8 cellular contexts compared by ENCODE assay signal in genomic region chr7:49791089-49791741, GRCh38. TPM values are rescaled to one million over a fixed set of nuclear protein-coding genes. Genes with fewer than 3 reads are reported as not detected.
DNase-seq lines count a peak whose midpoint lies in the region; ATAC-seq, FAIRE-seq and TF ChIP-seq lines count a peak whose summit lies in the region.

No MANE protein-coding gene starts in this region.

- H3K9me3 ChIP-seq in heart right ventricle, result no peaks in the 10 kb centered on the region

- POLR2A ChIA-PET in activated CD8-positive, alpha-beta T cell treated with anti-CD3 and anti-CD28 coated beads for 36 hours (lab: Charles Lee), result no interaction called here
- POLR2A ChIA-PET in activated CD8-positive, alpha-beta T cell treated with anti-CD3 and anti-CD28 coated beads, Interleukin-2, amount 10 ng/mL, durations not matched to agents 7 days and 5 days (lab: Charles Lee), result no interaction called here
- POLR2A ChIA-PET in naive thymus-derived CD8-positive, alpha-beta T cell (lab: Charles Lee), result no interaction called here

- no peak for TF ChIP-seq CTCF in activated CD8-positive, alpha-beta T cell treated with anti-CD3 and anti-CD28 coated beads for 36 hours (IDR thresholded peaks at IDR 0.05)
- TF ChIP-seq CTCF in heart right ventricle (IDR thresholded peaks at IDR 0.05), result peak; percentile 13 to 69 (median 51)

- H3K9me3 Mint-ChIP-seq in activated CD8-positive, alpha-beta T cell treated with anti-CD3 and anti-CD28 coated beads for 36 hours, result peaks cover 3% of the 10 kb centered on the region
- H3K9me3 Mint-ChIP-seq in activated CD8-positive, alpha-beta T cell treated with anti-CD3 and anti-CD28 coated beads, Interleukin-2, amount 10 ng/mL, durations not matched to agents 7 days and 5 days (ENCODE audit: insufficient read depth), result no peaks in the 10 kb centered on the region
- peaks cover 0 to 15% (median 0%) of the 10 kb centered on the region in 9 donors for H3K9me3 Mint-ChIP-seq in naive thymus-derived CD8-positive, alpha-beta T cell

- intact Hi-C loops in activated CD8-positive, alpha-beta T cell treated with anti-CD3 and anti-CD28 coated beads for 36 hours (cut with micrococcal nuclease), result no loop called here
- intact Hi-C loops in heart right ventricle (cut with DNase I), result loop anchor here in 7 of 10 donors (2.0 to 10.0 kb wide), 6 partner anchors 54 to 786 kb away; no protein-coding TSS in a partner anchor

- H3K36me3 ChIP-seq in heart right ventricle, result no peaks in the 10 kb centered on the region

- no peak overlapping the region for H3K4me3 ChIP-seq in heart right ventricle

- H3K36me3 Mint-ChIP-seq in activated CD8-positive, alpha-beta T cell treated with anti-CD3 and anti-CD28 coated beads for 36 hours (ENCODE audit: low read depth), result no peaks in the 10 kb centered on the region
- no peaks in the 10 kb centered on the region for H3K36me3 Mint-ChIP-seq in activated CD8-positive, alpha-beta T cell treated with anti-CD3 and anti-CD28 coated beads, Interleukin-2, amount 10 ng/mL, durations not matched to agents 7 days and 5 days (ENCODE audit: low read depth)
- H3K36me3 Mint-ChIP-seq in naive thymus-derived CD8-positive, alpha-beta T cell, result no peaks in the 10 kb centered on the region

- no peak for FAIRE-seq in urothelium cell line (lab: Jason Lieb, UNC)

- H3K27me3 ChIP-seq in heart right ventricle, result no peaks in the 10 kb centered on the region

- H3K27me3 Mint-ChIP-seq in activated CD8-positive, alpha-beta T cell treated with anti-CD3 and anti-CD28 coated beads for 36 hours, result no peaks in the 10 kb centered on the region
- no peaks in the 10 kb centered on the region for H3K27me3 Mint-ChIP-seq in activated CD8-positive, alpha-beta T cell treated with anti-CD3 and anti-CD28 coated beads, Interleukin-2, amount 10 ng/mL, durations not matched to agents 7 days and 5 days (ENCODE audit: low read depth)
- peaks cover 2 to 34% (median 8%) of the 10 kb centered on the region in 5 donors for H3K27me3 Mint-ChIP-seq in naive thymus-derived CD8-positive, alpha-beta T cell

- CTCF ChIA-PET in activated CD8-positive, alpha-beta T cell treated with anti-CD3 and anti-CD28 coated beads for 36 hours (lab: Charles Lee), result no interaction called here
- CTCF ChIA-PET in activated CD8-positive, alpha-beta T cell treated with anti-CD3 and anti-CD28 coated beads, Interleukin-2, amount 10 ng/mL, durations not matched to agents 7 days and 5 days (lab: Charles Lee), result no interaction called here

- H3K27ac Mint-ChIP-seq in activated CD8-positive, alpha-beta T cell treated with anti-CD3 and anti-CD28 coated beads for 36 hours, result no peak overlapping the region
- H3K27ac Mint-ChIP-seq in activated CD8-positive, alpha-beta T cell treated with anti-CD3 and anti-CD28 coated beads, Interleukin-2, amount 10 ng/mL, durations not matched to agents 7 days and 5 days, result no peak overlapping the region
- H3K27ac Mint-ChIP-seq in naive thymus-derived CD8-positive, alpha-beta T cell, result no peak overlapping the region

- WGBS in heart right ventricle, 2 donors, result 14 to 16% methylated on average over 7 of the region's 7 CpGs

- H3K4me1 Mint-ChIP-seq in activated CD8-positive, alpha-beta T cell treated with anti-CD3 and anti-CD28 coated beads for 36 hours (ENCODE audit: low read depth), result no peaks in the 10 kb centered on the region
- H3K4me1 Mint-ChIP-seq in activated CD8-positive, alpha-beta T cell treated with anti-CD3 and anti-CD28 coated beads, Interleukin-2, amount 10 ng/mL, durations not matched to agents 7 days and 5 days (ENCODE audit: low read depth), result no peaks in the 10 kb centered on the region
- no peaks in the 10 kb centered on the region for H3K4me1 Mint-ChIP-seq in naive thymus-derived CD8-positive, alpha-beta T cell

- ATAC-seq in activated CD8-positive, alpha-beta T cell treated with anti-CD3 and anti-CD28 coated beads for 36 hours, result peak; percentile 39
- no peak for ATAC-seq in activated CD8-positive, alpha-beta T cell treated with anti-CD3 and anti-CD28 coated beads, Interleukin-2, amount 10 ng/mL, durations not matched to agents 7 days and 5 days
- ATAC-seq in HG02798 (IDR thresholded peaks at IDR 0.05; ENCODE audit: poor library complexity, unreplicated experiment), result peak; percentile 76
- ATAC-seq in heart right ventricle, result peak; percentile 75 to 88 (median 79)
- ATAC-seq in naive thymus-derived CD8-positive, alpha-beta T cell, result no peak

- H3K4me1 ChIP-seq in heart right ventricle, result peaks cover 0 to 41% (median 14%) of the 10 kb centered on the region in 9 donors

- peak overlapping the region in 6 of 10 donors; percentile 17 to 60 (median 35) for H3K27ac ChIP-seq in heart right ventricle

- peak; percentile 18 for DNase-seq in activated CD8-positive, alpha-beta T cell treated with anti-CD3 and anti-CD28 coated beads for 36 hours
- no peak for DNase-seq in activated CD8-positive, alpha-beta T cell treated with anti-CD3 and anti-CD28 coated beads, Interleukin-2, amount 10 ng/mL, durations not matched to agents 7 days and 5 days
- peak; percentile 77 for DNase-seq in NCI-H82 (lab: John Stamatoyannopoulos, UW)
- DNase-seq in heart right ventricle, result peak in 1 of 2 donors; percentile 33
- DNase-seq in urothelium cell line (ENCODE audit: low spot score), result peak; percentile 58
- DNase-seq in NCI-H510A (lab: John Stamatoyannopoulos, UW), result no peak
- DNase-seq in naive thymus-derived CD8-positive, alpha-beta T cell, result no peak

- H3K4me3 Mint-ChIP-seq in activated CD8-positive, alpha-beta T cell treated with anti-CD3 and anti-CD28 coated beads for 36 hours, result no peak overlapping the region
- no peak overlapping the region for H3K4me3 Mint-ChIP-seq in activated CD8-positive, alpha-beta T cell treated with anti-CD3 and anti-CD28 coated beads, Interleukin-2, amount 10 ng/mL, durations not matched to agents 7 days and 5 days
- no peak overlapping the region for H3K4me3 Mint-ChIP-seq in naive thymus-derived CD8-positive, alpha-beta T cell

RNA-seq across cellular contexts. Expression of gene VWC2, which starts 17.8 kb away (rescaled TPM):
- total RNA-seq in activated CD8-positive, alpha-beta T cell treated with anti-CD3 and anti-CD28 coated beads for 36 hours, result not detected
- not detected for total RNA-seq in activated CD8-positive, alpha-beta T cell treated with anti-CD3 and anti-CD28 coated beads, Interleukin-2, amount 10 ng/mL, durations not matched to agents 7 days and 5 days
- total RNA-seq in heart right ventricle, result 10 to 100 TPM in 1 of 10 donors, 1 to 10 TPM in 9; 3.9 to 12.9 (median 8.9) TPM
- polyA plus RNA-seq in heart right ventricle, result 1 to 10 TPM; 2.1 to 2.5 TPM
- not detected for total RNA-seq in naive thymus-derived CD8-positive, alpha-beta T cell
- polyA plus RNA-seq in naive thymus-derived CD8-positive, alpha-beta T cell, result under 1 TPM in 1 of 3 donors, not detected in 2; 0.01 TPM

Comparison
In these comparisons a context has a peak if more than half of its experiments do, and no peak if none do; other contexts are left out.
1. ATAC-seq: peak in activated CD8-positive, alpha-beta T cell treated with anti-CD3 and anti-CD28 coated beads for 36 hours (single experiment), HG02798 (single experiment) and heart right ventricle (8 of 8); none in activated CD8-positive, alpha-beta T cell treated with anti-CD3 and anti-CD28 coated beads, Interleukin-2, amount 10 ng/mL, durations not matched to agents 7 days and 5 days (single experiment) and naive thymus-derived CD8-positive, alpha-beta T cell (0 of 2).
2. DNase-seq: peak in activated CD8-positive, alpha-beta T cell treated with anti-CD3 and anti-CD28 coated beads for 36 hours (single experiment), NCI-H82 (single experiment) and urothelium cell line (single experiment); none in activated CD8-positive, alpha-beta T cell treated with anti-CD3 and anti-CD28 coated beads, Interleukin-2, amount 10 ng/mL, durations not matched to agents 7 days and 5 days (single experiment), NCI-H510A (single experiment) and naive thymus-derived CD8-positive, alpha-beta T cell (0 of 10).
3. RNA of gene VWC2, which starts 17.8 kb away (total RNA-seq): 3.9 to 12.9 TPM in heart right ventricle; not detected in activated CD8-positive, alpha-beta T cell treated with anti-CD3 and anti-CD28 coated beads for 36 hours, not detected in activated CD8-positive, alpha-beta T cell treated with anti-CD3 and anti-CD28 coated beads, Interleukin-2, amount 10 ng/mL, durations not matched to agents 7 days and 5 days and not detected in naive thymus-derived CD8-positive, alpha-beta T cell; every median in the first group is over 4 times any median in the second.